In genomic region chr5:14272548-14273205, GRCh38 we compare ENCODE assay signal across 19 cellular contexts.
"Had no signal": no experiment of that assay in that cellular context is flagged by ENCODE, and none has a peak within 500 bp of the region (broad histone marks: within the 10 kb centered on the region; RNA-seq: fewer than 3 reads in every experiment).

No MANE protein-coding gene starts in this region.

- H3K9me3 ChIP-seq: left ventricle myocardium inferior had no signal

- H3K4me3 ChIP-seq: left ventricle myocardium inferior had no signal

- H3K9me3 Mint-ChIP-seq: activated naive CD8-positive, alpha-beta T cell treated with anti-CD3 and anti-CD28 coated beads for 36 hours; endodermal cell; memory B cell; natural killer cell had no signal

- H3K27me3 Mint-ChIP-seq: memory B cell had no signal

- H3K27ac ChIP-seq: left ventricle myocardium inferior had no signal

- H3K27ac Mint-ChIP-seq: activated naive CD8-positive, alpha-beta T cell treated with anti-CD3 and anti-CD28 coated beads for 36 hours; endodermal cell; memory B cell; natural killer cell had no signal

- H3K36me3 Mint-ChIP-seq: natural killer cell had no signal

- ATAC-seq: activated CD4-positive, CD25-positive, alpha-beta regulatory T cell treated with anti-CD3 and anti-CD28 coated beads, Interleukin-2, amount 50 U/mL, for 24 hours; natural killer cell had no signal

- DNase-seq: activated CD4-positive, alpha-beta T cell treated with anti-CD3 and anti-CD28 coated beads, Interleukin-2, amount 50 U/mL, for 1 hour; activated CD8-positive, alpha-beta memory T cell treated with anti-CD3 and anti-CD28 coated beads for 24 hours; activated gamma-delta T cell treated with Interleukin-2 at 50 U/mL for 16 hours; activated naive CD8-positive, alpha-beta T cell treated with anti-CD3 and anti-CD28 coated beads for 36 hours; dermis blood vessel endothelial cell; endodermal cell; erythroblast; hypothalamus; kidney; left ventricle myocardium inferior; natural killer cell; stimulated activated CD4-positive, alpha-beta T cell treated with anti-CD3 and anti-CD28 coated beads, Interleukin-15, amount 100 ng/mL, for 24 hours; stimulated activated CD4-positive, alpha-beta T cell treated with anti-CD3 and anti-CD28 coated beads, Interleukin-4, amount 100 ng/mL, for 1 hour; stimulated activated naive CD4-positive, alpha-beta T cell; substantia nigra; T-helper 9 cell; trophoblast cell had no signal

- H3K4me3 Mint-ChIP-seq: activated naive CD8-positive, alpha-beta T cell treated with anti-CD3 and anti-CD28 coated beads for 36 hours; endodermal cell; memory B cell; natural killer cell had no signal
